8 cellular contexts compared by ENCODE assay signal in genomic region chr4:101347267-101347556, GRCh38. TPM values are rescaled to one million over a fixed set of nuclear protein-coding genes. Genes with fewer than 3 reads are reported as not detected.
DNase-seq lines count a peak whose midpoint lies in the region; ATAC-seq, FAIRE-seq and TF ChIP-seq lines count a peak whose summit lies in the region.

Gene PPP3CA, minus strand, starts transcription at chr4:101347526.

- no peaks in the 10 kb centered on the region for H3K36me3 Mint-ChIP-seq in stimulated activated naive CD8-positive, alpha-beta T cell treated with anti-CD3 and anti-CD28 coated beads, Interleukin-15, Interleukin-2, amounts not matched to agents 100 ng/mL and 50 ng/mL, for 24 hours (ENCODE audit: low read depth)

- H3K27ac ChIP-seq in brain microvascular endothelial cell (peak within 1 kb of the TSS; percentile 89), liver (ENCODE audit: low read depth in 1 of 2, low read length in 2 of 2) (peak within 1 kb of the TSS; percentile 93 to 97), thymus (ENCODE audit: low read depth) (peak within 1 kb of the TSS; percentile 94)

- ATAC-seq in stimulated activated naive CD8-positive, alpha-beta T cell treated with anti-CD3 and anti-CD28 coated beads, Interleukin-15, Interleukin-2, amounts not matched to agents 100 U/mL and 50 U/mL, for 24 hours = no peak
- peak; percentile 15 for ATAC-seq in HG03460 (IDR thresholded peaks at IDR 0.05; ENCODE audit: unreplicated experiment)

- peaks cover 44% of the 10 kb centered on the region for H3K4me1 Mint-ChIP-seq in stimulated activated naive CD8-positive, alpha-beta T cell treated with anti-CD3 and anti-CD28 coated beads, Interleukin-15, Interleukin-2, amounts not matched to agents 100 ng/mL and 50 ng/mL, for 24 hours (ENCODE audit: low read depth)

- no peak for DNase-seq in stimulated activated naive CD8-positive, alpha-beta T cell treated with anti-CD3 and anti-CD28 coated beads, Interleukin-15, Interleukin-2, amounts not matched to agents 100 U/mL and 50 U/mL, for 24 hours
- DNase-seq in brain microvascular endothelial cell = no peak
- no peak for DNase-seq in RCC 7860 (ENCODE audit: low spot score)
- DNase-seq in activated CD4-positive, CD25-positive, alpha-beta regulatory T cell treated with anti-CD3 and anti-CD28 coated beads, Interleukin-2, amount 50 U/mL, for 72 hours = no peak

- H3K9me3 Mint-ChIP-seq in stimulated activated naive CD8-positive, alpha-beta T cell treated with anti-CD3 and anti-CD28 coated beads, Interleukin-15, Interleukin-2, amounts not matched to agents 100 ng/mL and 50 ng/mL, for 24 hours = no peaks in the 10 kb centered on the region

- FAIRE-seq in RCC 7860 (lab: Jason Lieb, UNC) = no peak

- peaks cover 24% of the 10 kb centered on the region for H3K27me3 Mint-ChIP-seq in stimulated activated naive CD8-positive, alpha-beta T cell treated with anti-CD3 and anti-CD28 coated beads, Interleukin-15, Interleukin-2, amounts not matched to agents 100 ng/mL and 50 ng/mL, for 24 hours

- H3K4me3 Mint-ChIP-seq in stimulated activated naive CD8-positive, alpha-beta T cell treated with anti-CD3 and anti-CD28 coated beads, Interleukin-15, Interleukin-2, amounts not matched to agents 100 ng/mL and 50 ng/mL, for 24 hours = peak within 1 kb of the TSS; percentile 89

- H3K4me1 ChIP-seq in liver (ENCODE audit: control insufficient read depth in 4 of 4, insufficient read depth in 4 of 4, low read length in 3 of 4) = peaks cover 1 to 25% (median 15%) of the 10 kb centered on the region in 4 donors
- H3K4me1 ChIP-seq in thymus (ENCODE audit: control insufficient read depth, insufficient read depth, low read length) = peaks cover 12% of the 10 kb centered on the region

- H3K4me3 ChIP-seq in brain microvascular endothelial cell (ENCODE audit: low read depth, low read length) (peak within 1 kb of the TSS; percentile 86), liver (ENCODE audit: low read depth in 1 of 3, low read length in 3 of 3) (peak within 1 kb of the TSS; percentile 82 to 96 (median 90)), thymus (ENCODE audit: low read length) (peak within 1 kb of the TSS; percentile 61)

- H3K27me3 ChIP-seq in brain microvascular endothelial cell (replicated peaks) = no peaks in the 10 kb centered on the region
- H3K27me3 ChIP-seq in liver (ENCODE audit: control insufficient read depth in 4 of 4, insufficient read depth in 4 of 4, low read length in 3 of 4) = no peaks in the 10 kb centered on the region
- H3K27me3 ChIP-seq in thymus (ENCODE audit: control insufficient read depth, insufficient read depth) = peaks cover 15% of the 10 kb centered on the region

- H3K27ac Mint-ChIP-seq in stimulated activated naive CD8-positive, alpha-beta T cell treated with anti-CD3 and anti-CD28 coated beads, Interleukin-15, Interleukin-2, amounts not matched to agents 100 ng/mL and 50 ng/mL, for 24 hours = peak within 1 kb of the TSS; percentile 78

- no peak for TF ChIP-seq RAD21 in liver (IDR thresholded peaks at IDR 0.05)

- TF ChIP-seq CTCF in brain microvascular endothelial cell (IDR thresholded peaks at IDR 0.05; ENCODE audit: low read depth, low read length, missing control alignments) (no peak), liver (IDR thresholded peaks at IDR 0.05; ENCODE audit: low read depth, low read length, missing input control) (no peak)

- H3K36me3 ChIP-seq in brain microvascular endothelial cell (replicated peaks) (no peaks in the 10 kb centered on the region), liver (ENCODE audit: control insufficient read depth in 4 of 4, insufficient read depth in 3 of 4, low read depth in 1 of 4, low read length in 3 of 4) (no peaks in the 10 kb centered on the region), thymus (ENCODE audit: control insufficient read depth, insufficient read depth) (no peaks in the 10 kb centered on the region)

- H3K9ac ChIP-seq in liver (ENCODE audit: low read depth in 1 of 2, low read length in 2 of 2) = peak within 1 kb of the TSS; percentile 51 to 53

- WGBS in liver = under 1% methylated on average over 41 of the region's 41 CpGs
- WGBS in thymus = under 1% methylated on average over 41 of the region's 41 CpGs

- H3K9me3 ChIP-seq in liver (ENCODE audit: control insufficient read depth in 4 of 4, low read length in 3 of 4) = no peaks in the 10 kb centered on the region
- no peaks in the 10 kb centered on the region for H3K9me3 ChIP-seq in thymus (ENCODE audit: control insufficient read depth)

- in situ Hi-C loops in brain microvascular endothelial cell (cut with HindIII; ENCODE audit: low pct_ligation_motif_present, low sequenced_read_pairs) = no loop called here

TF ChIP-seq in liver, 16 proteins besides CTCF, POLR2A, EP300 and RAD21:
- TF ChIP-seq NR2F2 (IDR thresholded peaks at IDR 0.05) (no peak), SP1 (IDR thresholded peaks at IDR 0.05) (no peak), TAF1 (conservative IDR thresholded peaks at IDR 0.05) (no peak), ATF3 (IDR thresholded peaks at IDR 0.05) (no peak), MAX (IDR thresholded peaks at IDR 0.05) (no peak), YY1 (IDR thresholded peaks at IDR 0.05) (no peak), EGR1 (IDR thresholded peaks at IDR 0.05; ENCODE audit: low read depth in 2 of 2) (no peak), GABPA (IDR thresholded peaks at IDR 0.05 in 1 of 2, conservative IDR thresholded peaks at IDR 0.05 in 1 of 2) (no peak), HNF4G (IDR thresholded peaks at IDR 0.05) (no peak), REST (IDR thresholded peaks at IDR 0.05) (no peak), JUND (IDR thresholded peaks at IDR 0.05) (no peak), HNF4A (conservative IDR thresholded peaks at IDR 0.05) (no peak)
- TF ChIP-seq, protein P1, sequence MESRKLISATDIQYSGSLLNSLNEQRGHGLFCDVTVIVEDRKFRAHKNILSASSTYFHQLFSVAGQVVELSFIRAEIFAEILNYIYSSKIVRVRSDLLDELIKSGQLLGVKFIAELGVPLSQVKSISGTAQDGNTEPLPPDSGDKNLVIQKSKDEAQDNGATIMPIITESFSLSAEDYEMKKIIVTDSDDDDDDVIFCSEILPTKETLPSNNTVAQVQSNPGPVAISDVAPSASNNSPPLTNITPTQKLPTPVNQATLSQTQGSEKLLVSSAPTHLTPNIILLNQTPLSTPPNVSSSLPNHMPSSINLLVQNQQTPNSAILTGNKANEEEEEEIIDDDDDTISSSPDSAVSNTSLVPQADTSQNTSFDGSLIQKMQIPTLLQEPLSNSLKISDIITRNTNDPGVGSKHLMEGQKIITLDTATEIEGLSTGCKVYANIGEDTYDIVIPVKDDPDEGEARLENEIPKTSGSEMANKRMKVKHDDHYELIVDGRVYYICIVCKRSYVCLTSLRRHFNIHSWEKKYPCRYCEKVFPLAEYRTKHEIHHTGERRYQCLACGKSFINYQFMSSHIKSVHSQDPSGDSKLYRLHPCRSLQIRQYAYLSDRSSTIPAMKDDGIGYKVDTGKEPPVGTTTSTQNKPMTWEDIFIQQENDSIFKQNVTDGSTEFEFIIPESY (IDR thresholded peaks at IDR 0.05) = no peak

RNA-seq across cellular contexts. Expression of gene PPP3CA, which starts in this region (rescaled TPM):
- total RNA-seq in liver = 10 to 100 TPM; 14.5 to 18.2 TPM
- 10 to 100 TPM in 1 of 2 donors, 1 to 10 TPM in 1; 3.6 to 14.0 TPM for polyA plus RNA-seq in liver
- polyA plus RNA-seq in thymus = 17.3 TPM
